In the genomic region with DNA sequence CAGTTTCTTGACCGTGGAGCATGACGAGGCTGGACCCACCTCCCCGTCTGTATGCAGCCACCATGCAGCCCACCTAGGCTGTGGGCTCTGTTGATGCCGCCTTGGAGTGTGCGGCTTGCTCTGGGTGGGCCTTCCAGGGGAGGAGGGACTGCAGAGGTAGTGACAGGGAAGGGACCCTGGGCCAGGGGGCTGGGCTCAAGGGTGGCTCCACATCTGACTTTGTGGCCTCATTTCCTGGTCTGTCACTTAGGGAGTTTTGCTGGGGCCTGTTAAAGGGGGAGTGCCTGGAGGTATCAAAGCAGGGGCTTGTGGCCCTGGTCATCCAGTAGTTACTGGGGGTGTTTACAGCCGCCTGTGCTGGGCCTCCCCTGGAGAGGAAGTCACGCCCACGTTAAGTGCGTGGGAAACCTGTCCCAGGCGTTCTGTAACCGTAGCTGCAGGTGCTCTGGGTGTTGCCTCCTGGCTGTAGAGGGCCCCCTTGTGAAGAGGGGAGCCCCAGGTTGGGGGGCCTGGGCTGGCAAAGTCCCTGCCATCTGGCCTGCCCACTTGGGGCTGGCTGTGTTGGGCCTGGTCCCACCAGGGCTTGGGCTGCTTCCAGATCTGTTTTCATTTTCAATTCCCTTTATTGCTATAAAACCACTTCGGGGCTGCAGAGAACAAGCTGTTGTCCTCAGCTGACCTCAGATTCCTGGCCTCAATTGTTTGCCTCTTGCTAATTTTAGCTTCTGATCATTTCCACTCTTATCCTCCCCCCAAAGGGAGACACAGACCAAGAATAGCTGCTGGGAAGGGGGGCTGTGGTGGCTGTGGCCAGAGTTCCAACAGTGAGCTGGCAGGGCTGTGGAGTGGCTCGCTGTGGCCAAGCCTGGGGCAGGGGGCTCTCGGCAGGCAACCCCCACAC, we compare ENCODE assay signal across 8 cellular contexts. TPM values are rescaled to one million over a fixed set of nuclear protein-coding genes. Genes with fewer than 3 reads are reported as not detected.
DNase-seq lines count a peak whose midpoint lies in the region; ATAC-seq, FAIRE-seq and TF ChIP-seq lines count a peak whose summit lies in the region.

No MANE protein-coding gene starts in this region.

- H3K27me3 ChIP-seq in Peyer's patch = no peaks in the 10 kb centered on the region
- H3K27me3 ChIP-seq in keratinocyte (ENCODE audit: control insufficient read depth, extremely low read depth, insufficient read depth, low read length) = no peaks in the 10 kb centered on the region

- dilution Hi-C loops in keratinocyte (cut with MboI; ENCODE audit: extremely low pct_ligation_motif_present, low sequenced_read_pairs) = no loop called here

- no peaks in the 10 kb centered on the region for H3K9me3 Mint-ChIP-seq in stimulated activated effector memory CD8-positive, alpha-beta T cell treated with anti-CD3 and anti-CD28 coated beads, Interleukin-12 subunit alpha, Interleukin-12 subunit beta, amount 100 ng/mL, for 72 hours

- no peaks in the 10 kb centered on the region for H3K9me3 ChIP-seq in Peyer's patch
- H3K9me3 ChIP-seq in keratinocyte (ENCODE audit: control insufficient read depth, low read depth, low read length) = no peaks in the 10 kb centered on the region

- H3K9ac ChIP-seq in keratinocyte (ENCODE audit: control insufficient read depth, extremely low read depth, insufficient read depth, low read length) = peak overlapping the region; percentile 25

- FAIRE-seq in GM19239 (lab: Jason Lieb, UNC) = peak; percentile 98
- FAIRE-seq in keratinocyte (lab: Jason Lieb, UNC) = no peak
- no peak for FAIRE-seq in D721Med (lab: Jason Lieb, UNC)

- TF ChIP-seq CTCF in Peyer's patch (IDR thresholded peaks at IDR 0.05) (peak in 2 of 6 experiments; percentile 8 to 24), astrocyte of the spinal cord (IDR thresholded peaks at IDR 0.05; ENCODE audit: low read depth, low read length) (no peak), keratinocyte (optimal IDR thresholded peaks at IDR 0.05 in 1 of 3, IDR thresholded peaks at IDR 0.05 in 1 of 3, conservative IDR thresholded peaks at IDR 0.05 in 1 of 3; ENCODE audit: extremely low read depth in 1 of 3, insufficient read depth in 2 of 3, low read length in 3 of 3) (no peak), D721Med (IDR thresholded peaks at IDR 0.05; ENCODE audit: insufficient read depth, missing control alignments) (no peak)

- peak overlapping the region; percentile 99 for H3K27ac Mint-ChIP-seq in stimulated activated effector memory CD8-positive, alpha-beta T cell treated with anti-CD3 and anti-CD28 coated beads, Interleukin-12 subunit alpha, Interleukin-12 subunit beta, amount 100 ng/mL, for 72 hours

- in situ Hi-C loops in astrocyte of the spinal cord (cut with HindIII; ENCODE audit: low sequenced_read_pairs) = no loop called here

- no peak for TF ChIP-seq POLR2A in Peyer's patch (IDR thresholded peaks at IDR 0.05)

- ATAC-seq in HG03342 (IDR thresholded peaks at IDR 0.05; ENCODE audit: unreplicated experiment) = peak; percentile 74
- peak; percentile 64 for ATAC-seq in stimulated activated effector memory CD8-positive, alpha-beta T cell treated with anti-CD3 and anti-CD28 coated beads, Interleukin-12 subunit alpha, Interleukin-12 subunit beta, amount 100 ng/mL, for 72 hours

- peak overlapping the region; percentile 78 to 96 (median 86) for H3K27ac ChIP-seq in Peyer's patch
- H3K27ac ChIP-seq in keratinocyte (ENCODE audit: control insufficient read depth, insufficient read depth, low read length) = peak overlapping the region; percentile 42

- H3K79me2 ChIP-seq in keratinocyte (ENCODE audit: control insufficient read depth, insufficient read depth, low read length) = peaks cover 93% of the 10 kb centered on the region

- peaks cover 20% of the 10 kb centered on the region for H3K9me1 ChIP-seq in keratinocyte (ENCODE audit: control insufficient read depth, extremely low read depth, insufficient read depth, low read length)

- no peak overlapping the region for H2AFZ ChIP-seq in keratinocyte (ENCODE audit: control insufficient read depth, low read length)

- DNase-seq in COLO829 (ENCODE audit: low spot score) (peak; percentile 13), GM19239 (ENCODE audit: insufficient read length, low spot score) (peak; percentile 70), Peyer's patch (peak; percentile 70 to 91 (median 83)), astrocyte of the spinal cord (ENCODE audit: low read depth, low spot score) (peak; percentile 89), keratinocyte (ENCODE audit: low read depth, low spot score) (no peak), D721Med (ENCODE audit: insufficient read length, low spot score) (no peak)
- DNase-seq in stimulated activated effector memory CD8-positive, alpha-beta T cell treated with anti-CD3 and anti-CD28 coated beads, Interleukin-12 subunit alpha, Interleukin-12 subunit beta, amount 100 ng/mL, for 72 hours (ENCODE audit: low spot score in 2 of 2) = no peak

- peaks cover 0 to 12% (median 0%) of the 10 kb centered on the region in 3 donors for H3K36me3 ChIP-seq in Peyer's patch
- no peaks in the 10 kb centered on the region for H3K36me3 ChIP-seq in keratinocyte (ENCODE audit: control insufficient read depth in 2 of 2, extremely low read depth in 1 of 2, insufficient read depth in 2 of 2, low read length in 2 of 2)

- H3K4me1 Mint-ChIP-seq in stimulated activated effector memory CD8-positive, alpha-beta T cell treated with anti-CD3 and anti-CD28 coated beads, Interleukin-12 subunit alpha, Interleukin-12 subunit beta, amount 100 ng/mL, for 72 hours = peaks cover 100% of the 10 kb centered on the region

- H3K4me3 ChIP-seq in Peyer's patch = peak overlapping the region in 1 of 4 donors; percentile 16
- H3K4me3 ChIP-seq in astrocyte of the spinal cord (ENCODE audit: low read depth, low read length) = no peak overlapping the region
- no peak overlapping the region for H3K4me3 ChIP-seq in keratinocyte (ENCODE audit: control insufficient read depth in 2 of 3, extremely low read depth in 1 of 3, insufficient read depth in 2 of 3, low read depth in 1 of 3, low read length in 3 of 3)

- peaks cover 22 to 95% (median 60%) of the 10 kb centered on the region in 4 donors for H3K4me1 ChIP-seq in Peyer's patch
- peaks cover 38% of the 10 kb centered on the region for H3K4me1 ChIP-seq in keratinocyte (ENCODE audit: control insufficient read depth, extremely low read depth, insufficient read depth, low read length)

- peak overlapping the region; percentile 74 for H3K4me3 Mint-ChIP-seq in stimulated activated effector memory CD8-positive, alpha-beta T cell treated with anti-CD3 and anti-CD28 coated beads, Interleukin-12 subunit alpha, Interleukin-12 subunit beta, amount 100 ng/mL, for 72 hours

- H3K36me3 Mint-ChIP-seq in stimulated activated effector memory CD8-positive, alpha-beta T cell treated with anti-CD3 and anti-CD28 coated beads, Interleukin-12 subunit alpha, Interleukin-12 subunit beta, amount 100 ng/mL, for 72 hours = peaks cover 92% of the 10 kb centered on the region

- peaks cover 9% of the 10 kb centered on the region for H4K20me1 ChIP-seq in keratinocyte (ENCODE audit: control insufficient read depth, extremely low read depth, insufficient read depth, low read length)

- H3K4me2 ChIP-seq in keratinocyte (ENCODE audit: control insufficient read depth, extremely low read depth, insufficient read depth, low read depth, low read length) = peak overlapping the region; percentile 40

RNA-seq across cellular contexts. Expression of a gene that starts 26.5 kb away (rescaled TPM):
- 10 to 100 TPM; 51.2 to 80.4 (median 75.6) TPM for total RNA-seq in Peyer's patch
- 42.4 to 66.7 TPM (median 59.8 TPM) in 3 replicates for polyA plus RNA-seq in keratinocyte
- 25.8 TPM for polyA plus RNA-seq in keratinocyte (2011; ENCODE audit: low read depth)
- polyA plus RNA-seq in keratinocyte (2011; cell fraction: cytosol; rRNA removed) = 44.4 and 68.0 TPM in 2 replicates
- polyA plus RNA-seq in keratinocyte (2011; cell fraction: nucleus; rRNA removed) = 107 and 118 TPM in 2 replicates
- 58.5 and 59.0 TPM in 2 replicates for polyA plus RNA-seq in keratinocyte (2012; ENCODE audit: low replicate concordance)
- 52.2 to 63.3 TPM (median 62.0 TPM) in 3 replicates for polyA minus RNA-seq in keratinocyte
- 49.5 TPM for polyA minus RNA-seq in keratinocyte (2011; cell fraction: cytosol; rRNA and poly(A)+ RNA removed)
- polyA minus RNA-seq in keratinocyte (2011; cell fraction: nucleus; rRNA and poly(A)+ RNA removed) = 45.8 and 58.6 TPM in 2 replicates

Comparison
In these comparisons a context has a peak if more than half of its experiments do, and no peak if none do; other contexts are left out.
1. DNase-seq: peak in COLO829 (single experiment), GM19239 (single experiment), Peyer's patch (3 of 3) and astrocyte of the spinal cord (single experiment); none in keratinocyte (single experiment), stimulated activated effector memory CD8-positive, alpha-beta T cell treated with anti-CD3 and anti-CD28 coated beads, Interleukin-12 subunit alpha, Interleukin-12 subunit beta, amount 100 ng/mL, for 72 hours (0 of 2) and D721Med (single experiment).